In the genomic region with DNA sequence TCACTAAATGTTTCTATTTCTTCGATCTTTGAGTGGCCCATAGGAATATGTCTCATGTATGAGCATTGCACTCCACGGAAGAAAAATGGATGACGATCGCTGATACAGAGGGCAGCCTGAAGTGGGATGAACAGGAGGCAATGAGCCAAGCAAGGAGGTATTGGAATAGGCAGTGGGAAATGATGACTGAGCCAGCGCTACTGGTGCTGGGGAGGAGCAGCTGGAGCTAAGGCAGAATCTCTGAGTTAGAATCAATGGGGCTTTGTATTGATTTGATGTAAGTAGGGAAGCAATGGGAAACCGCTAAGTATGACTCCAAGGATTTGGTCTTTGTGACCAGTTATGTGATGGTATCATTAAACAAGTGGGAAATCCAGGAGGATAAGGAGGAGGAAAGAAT, we compare ENCODE assay signal across 7 cellular contexts.
DNase-seq lines count a peak whose midpoint lies in the region; ATAC-seq, FAIRE-seq and TF ChIP-seq lines count a peak whose summit lies in the region.
"Not testable (repeated sequence)": the region's sequence is repeated elsewhere in the genome, so short reads cannot be mapped to it uniquely, and the experiment has no call there.

No MANE protein-coding gene starts in this region.

- not testable (repeated sequence) for H4K20me1 ChIP-seq in endothelial cell of umbilical vein (replicated peaks; ENCODE audit: control insufficient read depth, extremely low read depth, insufficient read depth, low read length)

- H3K27me3 ChIP-seq in Caco-2 (replicated peaks; ENCODE audit: control insufficient read depth, insufficient read depth, low read length); bronchial epithelial cell (ENCODE audit: control insufficient read depth, insufficient read depth, low read length); endothelial cell of umbilical vein (ENCODE audit: control insufficient read depth in 2 of 2, insufficient read depth in 2 of 2, low read length in 2 of 2): not testable (repeated sequence)

- DNase-seq in Caco-2; GM12891 (ENCODE audit: insufficient read length, low spot score); H54 (ENCODE audit: insufficient read length, low spot score); WTC11 (ENCODE audit: low spot score); bronchial epithelial cell (ENCODE audit: low read depth); endothelial cell of umbilical vein (ENCODE audit: low read depth, low spot score): not testable (repeated sequence)

- H3K27ac ChIP-seq in endothelial cell of umbilical vein (ENCODE audit: insufficient read depth, low read depth, low read length): not testable (repeated sequence)
- peak overlapping the region; percentile 10 for H3K27ac ChIP-seq in mesodermal cell (ENCODE audit: low read depth, low read length, severe bottlenecking)

- not testable (repeated sequence) for H3K79me2 ChIP-seq in endothelial cell of umbilical vein (ENCODE audit: control insufficient read depth, insufficient read depth, low read length)

- 86 to 90% methylated on average over 4 of the region's 6 CpGs for WGBS in mesodermal cell (ENCODE audit: insufficient coverage in 2 of 2), 2 experiments

- not testable (repeated sequence) for H3K4me2 ChIP-seq in endothelial cell of umbilical vein (ENCODE audit: insufficient read depth, low read length)

- FAIRE-seq in GM12891 (lab: Jason Lieb, UNC) (peak; percentile 50), H54 (lab: Jason Lieb, UNC) (peak; percentile 89), bronchial epithelial cell (lab: Jason Lieb, UNC) (peak; percentile 13), endothelial cell of umbilical vein (lab: Jason Lieb, UNC) (peak; percentile 59)

- intact Hi-C loops in Caco-2 (cut with micrococcal nuclease; ENCODE audit: unreplicated experiment): loop anchor here (10.0 kb wide), 1 partner anchor 157 kb away; no protein-coding TSS in a partner anchor
- intact Hi-C loops in endothelial cell of umbilical vein (cut with micrococcal nuclease): not testable (repeated sequence)

- not testable (repeated sequence) for H3K27me3 Mint-ChIP-seq in Caco-2 (ENCODE audit: insufficient read depth, unreplicated experiment); WTC11 (ENCODE audit: low read depth)

- H3K9me3 ChIP-seq in Caco-2; endothelial cell of umbilical vein (replicated peaks; ENCODE audit: control insufficient read depth, insufficient read depth, low read length); mesodermal cell (ENCODE audit: control insufficient read depth, low read length): not testable (repeated sequence)

- H3K9me3 Mint-ChIP-seq in Caco-2 (ENCODE audit: unreplicated experiment); WTC11: not testable (repeated sequence)

- not testable (repeated sequence) for H3K9ac ChIP-seq in endothelial cell of umbilical vein (replicated peaks; ENCODE audit: extremely low read depth, insufficient read depth, low read length)

- not testable (repeated sequence) for TF ChIP-seq CTCF in Caco-2 (IDR thresholded peaks at IDR 0.05; ENCODE audit: insufficient read depth in 1 of 2, low read depth in 1 of 2, low read length in 1 of 2, severe bottlenecking in 1 of 2, unreplicated experiment in 1 of 2); WTC11 (IDR thresholded peaks at IDR 0.05); bronchial epithelial cell (IDR thresholded peaks at IDR 0.05; ENCODE audit: insufficient read depth, low read length, severe bottlenecking); endothelial cell of umbilical vein (IDR thresholded peaks at IDR 0.05; ENCODE audit: extremely low read depth in 1 of 2, insufficient read depth in 1 of 2, low read depth in 1 of 2, low read length in 2 of 2)

- dilution Hi-C loops in endothelial cell of umbilical vein (cut with MboI; ENCODE audit: extremely low pct_ligation_motif_present, low sequenced_read_pairs): not testable (repeated sequence)

- ATAC-seq in WTC11: peak; percentile 60

- H2AFZ ChIP-seq in endothelial cell of umbilical vein (ENCODE audit: low read depth, low read length): not testable (repeated sequence)

- H3K27ac Mint-ChIP-seq in Caco-2 (ENCODE audit: unreplicated experiment): peak overlapping the region; percentile 20
- not testable (repeated sequence) for H3K27ac Mint-ChIP-seq in WTC11

- CTCF ChIA-PET in Caco-2 (lab: Charles Lee); WTC11 (lab: Charles Lee); endothelial cell of umbilical vein (lab: Charles Lee): not testable (repeated sequence)

- H3K36me3 ChIP-seq in Caco-2 (ENCODE audit: control insufficient read depth, insufficient read depth, low read length); bronchial epithelial cell (ENCODE audit: control insufficient read depth, insufficient read depth, low read length); endothelial cell of umbilical vein (ENCODE audit: control insufficient read depth in 2 of 2, extremely low read depth in 1 of 2, insufficient read depth in 2 of 2, low read length in 2 of 2); mesodermal cell (ENCODE audit: control insufficient read depth, insufficient read depth, low read length): not testable (repeated sequence)

- not testable (repeated sequence) for BruUV-seq in Caco-2 (replicated peaks; lab: Mats Ljungman, UMichigan); endothelial cell of umbilical vein (replicated peaks; lab: Mats Ljungman, UMichigan)

- peaks cover 11% of the 10 kb centered on the region for H3K4me1 Mint-ChIP-seq in Caco-2 (ENCODE audit: low read depth, unreplicated experiment)
- not testable (repeated sequence) for H3K4me1 Mint-ChIP-seq in WTC11

- H3K9me1 ChIP-seq in endothelial cell of umbilical vein (replicated peaks; ENCODE audit: control insufficient read depth, extremely low read depth, insufficient read depth, low read length): not testable (repeated sequence)

- H3K36me3 Mint-ChIP-seq in Caco-2 (ENCODE audit: insufficient read depth, unreplicated experiment); WTC11: not testable (repeated sequence)

- not testable (repeated sequence) for H3K4me3 Mint-ChIP-seq in Caco-2 (ENCODE audit: unreplicated experiment); WTC11

- not testable (repeated sequence) for H3K4me3 ChIP-seq in Caco-2 (ENCODE audit: low read depth, low read length); bronchial epithelial cell (ENCODE audit: low read depth, low read length); endothelial cell of umbilical vein (replicated peaks in 1 of 3; ENCODE audit: insufficient read depth in 1 of 3, low read depth in 1 of 3, low read length in 3 of 3); mesodermal cell (ENCODE audit: extremely low read depth, insufficient read depth, low read length, poor library complexity, severe bottlenecking)

- POLR2A ChIA-PET in Caco-2 (lab: Charles Lee); WTC11 (lab: Charles Lee); endothelial cell of umbilical vein (lab: Charles Lee): not testable (repeated sequence)

- TF ChIP-seq POLR2A in GM12891 (IDR thresholded peaks at IDR 0.05; ENCODE audit: low read depth, low read length); H54 (IDR thresholded peaks at IDR 0.05; ENCODE audit: low read depth, low read length); endothelial cell of umbilical vein (IDR thresholded peaks at IDR 0.05; ENCODE audit: low read depth, low read length): not testable (repeated sequence)

- not testable (repeated sequence) for H3K4me1 ChIP-seq in Caco-2; endothelial cell of umbilical vein (ENCODE audit: control insufficient read depth, extremely low read depth, insufficient read depth, low read length); mesodermal cell (ENCODE audit: control insufficient read depth, insufficient read depth, low read length, poor library complexity, severe bottlenecking)
